20 cellular contexts compared by ENCODE assay signal in the genomic region with DNA sequence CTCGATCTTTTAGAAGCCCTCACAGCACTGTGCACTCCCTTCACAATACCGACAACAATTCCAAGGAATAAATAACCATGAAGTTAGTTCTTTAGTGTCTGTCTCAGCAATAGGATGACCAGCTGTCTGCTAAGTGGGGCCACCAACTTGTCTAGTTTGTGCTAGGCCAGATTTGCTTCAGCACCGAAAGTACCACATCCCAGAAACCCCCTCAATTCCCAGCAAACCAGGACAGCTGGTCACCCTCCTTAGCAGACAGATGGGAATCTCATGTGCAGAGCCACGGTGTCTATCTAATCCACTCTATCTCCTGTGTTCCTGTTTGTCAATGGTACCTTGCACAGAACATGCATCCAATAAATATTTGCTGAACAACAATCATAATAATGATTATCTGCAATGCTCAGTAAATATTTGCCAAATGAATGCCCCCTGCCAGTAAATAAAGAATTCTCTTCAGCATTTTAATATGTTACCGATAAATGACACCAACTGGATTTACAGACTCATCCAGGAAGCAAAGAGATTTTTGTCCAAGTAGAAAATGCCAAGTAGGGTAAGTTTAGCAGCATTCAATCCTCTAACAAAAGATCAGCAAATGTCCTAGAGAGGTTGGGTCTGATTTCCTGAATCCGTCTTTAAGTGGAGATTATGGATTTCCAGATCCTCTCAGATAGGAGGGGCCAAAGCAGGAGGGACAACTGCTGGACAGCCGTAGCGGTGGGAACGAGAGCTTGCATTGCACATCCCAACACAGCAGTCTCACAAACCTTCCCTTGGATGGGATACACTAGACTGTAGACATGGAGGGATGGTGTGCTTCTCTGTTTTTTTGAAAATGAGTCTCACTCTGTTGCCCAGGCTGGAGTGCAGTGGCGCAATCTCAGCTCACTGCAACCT.
"Had no signal": no experiment of that assay in that cellular context is flagged by ENCODE, and none has a peak within 500 bp of the region (broad histone marks: within the 10 kb centered on the region; RNA-seq: fewer than 3 reads in every experiment).

No MANE protein-coding gene starts in this region.

- H3K9me3 Mint-ChIP-seq: activated CD4-positive, alpha-beta T cell treated with anti-CD3 and anti-CD28 coated beads, Interleukin-2, amount 10 ng/mL, durations not matched to agents 24 days and 14 days; activated naive CD4-positive, alpha-beta T cell treated with anti-CD3 and anti-CD28 coated beads for 36 hours; memory B cell; T-cell had no signal

- H3K4me1 Mint-ChIP-seq: activated CD4-positive, alpha-beta T cell treated with anti-CD3 and anti-CD28 coated beads, Interleukin-2, amount 10 ng/mL, durations not matched to agents 24 days and 14 days; activated T-helper 17 cell treated with anti-CD3 and anti-CD28 coated beads, Interleukin-2, amount 50 U/mL, for 72 hours; T-cell had no signal

- ATAC-seq: activated T-helper 17 cell treated with anti-CD3 and anti-CD28 coated beads, Interleukin-2, amount 50 U/mL, for 72 hours; heart left ventricle; T-cell had no signal

- H3K4me3 Mint-ChIP-seq: activated CD4-positive, alpha-beta T cell treated with anti-CD3 and anti-CD28 coated beads, Interleukin-2, amount 10 ng/mL, durations not matched to agents 24 days and 14 days; activated naive CD4-positive, alpha-beta T cell treated with anti-CD3 and anti-CD28 coated beads for 36 hours; activated T-helper 17 cell treated with anti-CD3 and anti-CD28 coated beads, Interleukin-2, amount 50 U/mL, for 72 hours; memory B cell; T-cell had no signal

- H3K27ac Mint-ChIP-seq: activated CD4-positive, alpha-beta T cell treated with anti-CD3 and anti-CD28 coated beads, Interleukin-2, amount 10 ng/mL, durations not matched to agents 24 days and 14 days; activated naive CD4-positive, alpha-beta T cell treated with anti-CD3 and anti-CD28 coated beads for 36 hours; activated T-helper 17 cell treated with anti-CD3 and anti-CD28 coated beads, Interleukin-2, amount 50 U/mL, for 72 hours; memory B cell; T-cell had no signal

- FAIRE-seq: small intestine had no signal

- H3K36me3 Mint-ChIP-seq: T-cell had no signal

- H3K9me3 ChIP-seq: colonic mucosa, esophagus squamous epithelium, left ventricle myocardium inferior, neutrophil, right atrium auricular region had no signal

- H3K27ac ChIP-seq: colonic mucosa, esophagus squamous epithelium, heart left ventricle, left ventricle myocardium inferior, neutrophil, right atrium auricular region, transverse colon had no signal

- H3K4me1 ChIP-seq: colonic mucosa, esophagus squamous epithelium, left ventricle myocardium inferior, right atrium auricular region, transverse colon had no signal

- H3K36me3 ChIP-seq: colonic mucosa, esophagus squamous epithelium, heart left ventricle, left ventricle myocardium inferior, neutrophil, right atrium auricular region, transverse colon had no signal

- DNase-seq: activated CD4-positive, alpha-beta T cell treated with anti-CD3 and anti-CD28 coated beads, Interleukin-2, amount 10 ng/mL, durations not matched to agents 24 days and 14 days; activated CD8-positive, alpha-beta memory T cell treated with anti-CD3 and anti-CD28 coated beads for 24 hours; activated naive CD4-positive, alpha-beta T cell treated with anti-CD3 and anti-CD28 coated beads for 36 hours; caudate nucleus; colonic mucosa; esophagus squamous epithelium; foreskin fibroblast; heart left ventricle; islet precursor cell; left ventricle myocardium inferior; small intestine; stimulated activated naive CD4-positive, alpha-beta T cell; substantia nigra; T-cell; T1000; transverse colon had no signal

- H3K27me3 ChIP-seq: colonic mucosa, heart left ventricle, neutrophil, right atrium auricular region, transverse colon had no signal

- H3K4me3 ChIP-seq: colonic mucosa, esophagus squamous epithelium, heart left ventricle, left ventricle myocardium inferior, right atrium auricular region, transverse colon had no signal

- H3K27me3 Mint-ChIP-seq: memory B cell had no signal
